1 cellular context compared by ENCODE assay signal in the genomic region with DNA sequence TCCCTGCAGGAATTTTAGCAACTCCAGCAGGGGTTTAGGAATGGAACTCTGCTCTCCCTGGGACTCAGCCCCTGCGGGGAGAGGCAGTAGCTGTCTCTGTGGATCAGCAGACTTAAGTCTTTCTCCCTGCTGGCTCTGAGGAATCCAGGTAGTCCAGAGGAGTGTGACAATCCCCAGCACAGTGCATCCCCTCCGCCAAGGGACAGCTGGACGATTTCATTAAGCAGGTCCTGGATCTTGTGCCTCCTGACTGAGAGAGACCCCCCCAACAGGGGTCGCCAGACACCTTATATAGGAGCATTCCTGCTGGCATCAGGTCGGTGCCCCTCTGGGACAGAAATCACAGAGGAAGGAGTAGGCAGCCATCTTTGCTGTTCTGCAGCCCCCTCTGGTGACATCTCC.
TF ChIP-seq lines count a peak whose summit lies in the region.

No MANE protein-coding gene starts in this region.

TF ChIP-seq in HepG2, 621 proteins besides CTCF, POLR2A, EP300 and RAD21 (continued from another document):
- no peak for TF ChIP-seq ZFP36L2 (CRISPR knock-in tag; IDR thresholded peaks at IDR 0.05)
- TF ChIP-seq DR1 (CRISPR knock-in tag; IDR thresholded peaks at IDR 0.05) = no peak
- TF ChIP-seq CEBPG (CRISPR knock-in tag; IDR thresholded peaks at IDR 0.05) = no peak
- no peak for TF ChIP-seq PHF20 (CRISPR knock-in tag; IDR thresholded peaks at IDR 0.05)
- TF ChIP-seq PPARG (CRISPR knock-in tag; conservative IDR thresholded peaks at IDR 0.05) = no peak
- TF ChIP-seq, protein P1, sequence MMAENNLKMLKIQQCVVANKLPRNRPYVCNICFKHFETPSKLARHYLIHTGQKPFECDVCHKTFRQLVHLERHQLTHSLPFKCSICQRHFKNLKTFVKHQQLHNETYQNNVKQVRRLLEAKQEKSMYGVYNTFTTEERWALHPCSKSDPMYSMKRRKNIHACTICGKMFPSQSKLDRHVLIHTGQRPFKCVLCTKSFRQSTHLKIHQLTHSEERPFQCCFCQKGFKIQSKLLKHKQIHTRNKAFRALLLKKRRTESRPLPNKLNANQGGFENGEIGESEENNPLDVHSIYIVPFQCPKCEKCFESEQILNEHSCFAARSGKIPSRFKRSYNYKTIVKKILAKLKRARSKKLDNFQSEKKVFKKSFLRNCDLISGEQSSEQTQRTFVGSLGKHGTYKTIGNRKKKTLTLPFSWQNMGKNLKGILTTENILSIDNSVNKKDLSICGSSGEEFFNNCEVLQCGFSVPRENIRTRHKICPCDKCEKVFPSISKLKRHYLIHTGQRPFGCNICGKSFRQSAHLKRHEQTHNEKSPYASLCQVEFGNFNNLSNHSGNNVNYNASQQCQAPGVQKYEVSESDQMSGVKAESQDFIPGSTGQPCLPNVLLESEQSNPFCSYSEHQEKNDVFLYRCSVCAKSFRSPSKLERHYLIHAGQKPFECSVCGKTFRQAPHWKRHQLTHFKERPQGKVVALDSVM (CRISPR knock-in tag; IDR thresholded peaks at IDR 0.05) = no peak
- TF ChIP-seq, protein P2, sequence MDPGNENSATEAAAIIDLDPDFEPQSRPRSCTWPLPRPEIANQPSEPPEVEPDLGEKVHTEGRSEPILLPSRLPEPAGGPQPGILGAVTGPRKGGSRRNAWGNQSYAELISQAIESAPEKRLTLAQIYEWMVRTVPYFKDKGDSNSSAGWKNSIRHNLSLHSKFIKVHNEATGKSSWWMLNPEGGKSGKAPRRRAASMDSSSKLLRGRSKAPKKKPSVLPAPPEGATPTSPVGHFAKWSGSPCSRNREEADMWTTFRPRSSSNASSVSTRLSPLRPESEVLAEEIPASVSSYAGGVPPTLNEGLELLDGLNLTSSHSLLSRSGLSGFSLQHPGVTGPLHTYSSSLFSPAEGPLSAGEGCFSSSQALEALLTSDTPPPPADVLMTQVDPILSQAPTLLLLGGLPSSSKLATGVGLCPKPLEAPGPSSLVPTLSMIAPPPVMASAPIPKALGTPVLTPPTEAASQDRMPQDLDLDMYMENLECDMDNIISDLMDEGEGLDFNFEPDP (CRISPR knock-in tag; conservative IDR thresholded peaks at IDR 0.05) = no peak
- no peak for TF ChIP-seq RXRB (CRISPR knock-in tag; IDR thresholded peaks at IDR 0.05; ENCODE audit: borderline replicate concordance)
- no peak for TF ChIP-seq AKAP8 (CRISPR knock-in tag; IDR thresholded peaks at IDR 0.05)
- no peak for TF ChIP-seq AGO1 (IDR thresholded peaks at IDR 0.05; ENCODE audit: low read depth, low read length, poor library complexity, severe bottlenecking)
- TF ChIP-seq REL (CRISPR knock-in tag; conservative IDR thresholded peaks at IDR 0.05) = no peak
- no peak for TF ChIP-seq ZNF574 (CRISPR knock-in tag; IDR thresholded peaks at IDR 0.05)
- no peak for TF ChIP-seq MAX (IDR thresholded peaks at IDR 0.05)
- no peak for TF ChIP-seq ZNF660 (CRISPR knock-in tag; IDR thresholded peaks at IDR 0.05; ENCODE audit: borderline replicate concordance, low read depth)
- TF ChIP-seq CREBL2 (CRISPR knock-in tag; IDR thresholded peaks at IDR 0.05; ENCODE audit: borderline replicate concordance) = no peak
- no peak for TF ChIP-seq SMARCC2 (IDR thresholded peaks at IDR 0.05)
- TF ChIP-seq ZNF510 (CRISPR knock-in tag; IDR thresholded peaks at IDR 0.05; ENCODE audit: low read depth) = no peak
